In genomic region chr3:153356908-153357307, GRCh38 we compare ENCODE assay signal across 26 cellular contexts.
"Had no signal": no experiment of that assay in that cellular context is flagged by ENCODE, and none has a peak within 500 bp of the region (broad histone marks: within the 10 kb centered on the region; RNA-seq: fewer than 3 reads in every experiment).

No MANE protein-coding gene starts in this region.

- H3K36me3 ChIP-seq: adrenal gland, SJSA1 had no signal

- H3K4me3 Mint-ChIP-seq: activated B cell treated with CpG ODN at 0.5 μM for 24 hours; activated CD4-positive, alpha-beta T cell treated with anti-CD3 and anti-CD28 coated beads, Interleukin-2, amount 10 ng/mL, durations not matched to agents 24 days and 14 days; activated naive CD8-positive, alpha-beta T cell treated with anti-CD3 and anti-CD28 coated beads, Interleukin-2, amount 10 ng/mL, durations not matched to agents 7 days and 5 days; activated T-helper 17 cell treated with anti-CD3 and anti-CD28 coated beads, Interleukin-2, amount 50 U/mL, for 72 hours; T-helper 17 cell had no signal

- DNase-seq: activated B cell treated with CpG ODN at 0.5 μM for 24 hours; activated CD4-positive, alpha-beta T cell treated with anti-CD3 and anti-CD28 coated beads for 1 hour; activated CD4-positive, alpha-beta T cell treated with anti-CD3 and anti-CD28 coated beads, Interleukin-2, amount 10 ng/mL, durations not matched to agents 24 days and 14 days; activated CD4-positive, alpha-beta T cell treated with anti-CD3 and anti-CD28 coated beads, Interleukin-2, amount 50 U/mL, for 48 hours; activated naive CD4-positive, alpha-beta T cell treated with anti-CD3 and anti-CD28 coated beads, Interleukin-2, amount 50 U/mL, for 16 hours; activated naive CD8-positive, alpha-beta T cell treated with anti-CD3 and anti-CD28 coated beads, Interleukin-2, amount 10 ng/mL, durations not matched to agents 7 days and 5 days; activated T-cell treated with anti-CD3 and anti-CD28 coated beads, Interleukin-2, amount 50 U/mL, for 48 hours; adrenal gland; anterior cingulate cortex; central memory CD4-positive, alpha-beta T cell; NCI-H1436; NCI-H1694 treated with DMSO at 0.1 percent for 48 hours; NCI-H2029 treated with DMSO at 0.1 percent for 48 hours; NCI-H345; NCI-H510A; NCI-H526 treated with DMSO at 0.1 percent for 48 hours; NK-92 treated with Interleukin-12 subunit alpha and Interleukin-12 subunit beta, amount 100 ng/mL, for 24 hours; OCI-M1; Right ventricle myocardium superior; T-helper 17 cell; T1000 had no signal

- H3K27me3 Mint-ChIP-seq: activated CD4-positive, alpha-beta T cell treated with anti-CD3 and anti-CD28 coated beads, Interleukin-2, amount 10 ng/mL, durations not matched to agents 24 days and 14 days; activated naive CD8-positive, alpha-beta T cell treated with anti-CD3 and anti-CD28 coated beads, Interleukin-2, amount 10 ng/mL, durations not matched to agents 7 days and 5 days; activated T-helper 17 cell treated with anti-CD3 and anti-CD28 coated beads, Interleukin-2, amount 50 U/mL, for 72 hours; T-helper 17 cell had no signal

- H3K4me1 ChIP-seq: adrenal gland, SJSA1 had no signal

- H3K9me3 ChIP-seq: adrenal gland, SJSA1 had no signal

- H3K36me3 Mint-ChIP-seq: activated naive CD8-positive, alpha-beta T cell treated with anti-CD3 and anti-CD28 coated beads, Interleukin-2, amount 10 ng/mL, durations not matched to agents 7 days and 5 days had no signal

- H3K27ac ChIP-seq: adrenal gland, RWPE1, SJSA1 had no signal

- H3K4me1 Mint-ChIP-seq: activated B cell treated with CpG ODN at 0.5 μM for 24 hours; activated CD4-positive, alpha-beta T cell treated with anti-CD3 and anti-CD28 coated beads, Interleukin-2, amount 10 ng/mL, durations not matched to agents 24 days and 14 days; activated naive CD8-positive, alpha-beta T cell treated with anti-CD3 and anti-CD28 coated beads, Interleukin-2, amount 10 ng/mL, durations not matched to agents 7 days and 5 days; activated T-helper 17 cell treated with anti-CD3 and anti-CD28 coated beads, Interleukin-2, amount 50 U/mL, for 72 hours; T-helper 17 cell had no signal

- H3K27me3 ChIP-seq: adrenal gland, SJSA1 had no signal

- ATAC-seq: activated T-helper 17 cell treated with anti-CD3 and anti-CD28 coated beads, Interleukin-2, amount 50 U/mL, for 72 hours; K562; Panc1; T-helper 17 cell had no signal

- H3K4me3 ChIP-seq: adrenal gland, K562, SJSA1 had no signal

- H3K27ac Mint-ChIP-seq: activated B cell treated with CpG ODN at 0.5 μM for 24 hours; activated CD4-positive, alpha-beta T cell treated with anti-CD3 and anti-CD28 coated beads, Interleukin-2, amount 10 ng/mL, durations not matched to agents 24 days and 14 days; activated naive CD8-positive, alpha-beta T cell treated with anti-CD3 and anti-CD28 coated beads, Interleukin-2, amount 10 ng/mL, durations not matched to agents 7 days and 5 days; activated T-helper 17 cell treated with anti-CD3 and anti-CD28 coated beads, Interleukin-2, amount 50 U/mL, for 72 hours; T-helper 17 cell had no signal

- H3K9me3 Mint-ChIP-seq: activated B cell treated with CpG ODN at 0.5 μM for 24 hours; activated naive CD8-positive, alpha-beta T cell treated with anti-CD3 and anti-CD28 coated beads, Interleukin-2, amount 10 ng/mL, durations not matched to agents 7 days and 5 days; activated T-helper 17 cell treated with anti-CD3 and anti-CD28 coated beads, Interleukin-2, amount 50 U/mL, for 72 hours had no signal
